Comparison of ENCODE assay signal across 21 cellular contexts in the genomic region with DNA sequence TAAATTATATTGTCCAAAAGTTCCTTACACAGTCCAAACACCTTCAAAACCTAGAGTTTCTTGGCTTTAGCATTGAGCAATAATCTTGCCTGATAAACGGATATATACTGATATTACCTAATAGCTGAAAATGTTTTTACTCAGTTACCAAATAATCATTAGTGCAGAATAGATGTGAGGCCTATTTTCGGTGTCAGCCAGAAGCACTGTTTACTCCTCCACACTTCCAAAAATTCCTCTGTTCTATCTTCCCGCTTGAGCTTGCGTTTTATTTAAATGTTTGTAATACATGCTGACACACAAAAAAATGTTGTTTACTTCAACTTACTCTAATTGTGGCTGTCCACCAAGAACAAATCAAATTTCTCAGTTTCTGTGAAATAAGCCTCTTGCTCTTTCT.
A peak's percentile ranks its signal among the peaks of the same experiment; 100 is the strongest.
DNase-seq lines count a peak whose midpoint lies in the region; ATAC-seq, FAIRE-seq and TF ChIP-seq lines count a peak whose summit lies in the region.
"Had no signal": no experiment of that assay in that cellular context is flagged by ENCODE, and none has a peak within 500 bp of the region (broad histone marks: within the 10 kb centered on the region; RNA-seq: fewer than 3 reads in every experiment).

No MANE protein-coding gene starts in this region.

- intact Hi-C loops in HepG2 (cut with micrococcal nuclease; ENCODE audit: unreplicated experiment) = no loop called here
- intact Hi-C loops in right lobe of liver (cut with DNase I) = no loop called here
- intact Hi-C loops in esophagus muscularis mucosa (cut with DNase I) = no loop called here

- no peaks in the 10 kb centered on the region for H3K79me2 ChIP-seq in HepG2 (ENCODE audit: insufficient read depth, low read length)

- H3K4me1 Mint-ChIP-seq in nephron = peaks cover 12% of the 10 kb centered on the region
- H3K4me1 Mint-ChIP-seq: GM23338 had no signal

- H3K4me1 ChIP-seq in HepG2 (ENCODE audit: insufficient read depth, low read length) (no peaks in the 10 kb centered on the region), right lobe of liver (no peaks in the 10 kb centered on the region), esophagus muscularis mucosa (peaks cover 0 to 8% (median 0%) of the 10 kb centered on the region in 4 donors)
- H3K4me1 ChIP-seq: Caco-2 had no signal

- in situ Hi-C loops in HepG2 (cut with HindIII; ENCODE audit: extremely low pct_ligation_motif_present, low pct_unique_long_range_greater_than_20kb) = no loop called here

- H3K4me3 Mint-ChIP-seq in nephron = no peak overlapping the region
- H3K4me3 Mint-ChIP-seq: CD4-positive, alpha-beta T cell; GM23338 had no signal

- peak overlapping the region; percentile 24 to 77 (median 39) for H3K27ac Mint-ChIP-seq in nephron
- H3K27ac Mint-ChIP-seq: CD4-positive, alpha-beta T cell had no signal

- no TSS peak for BruUV-seq in HepG2 (replicated peaks; lab: Mats Ljungman, UMichigan)

- ATAC-seq in HepG2 (no peak), right lobe of liver (no peak)
- ATAC-seq: GM23338 had no signal

- peaks cover 4% of the 10 kb centered on the region for H3K9me3 Mint-ChIP-seq in nephron
- H3K9me3 Mint-ChIP-seq: CD4-positive, alpha-beta T cell had no signal

- no peak overlapping the region for H3K9ac ChIP-seq in HepG2 (ENCODE audit: insufficient read depth, low read depth, low read length)

- DNase-seq in HepG2 (ENCODE audit: low spot score) (no peak), right lobe of liver (no peak), coronary artery (ENCODE audit: low spot score) (no peak), T-helper 2 cell (no peak), esophagus muscularis mucosa (ENCODE audit: extremely low spot score) (no peak)
- DNase-seq: ACHN; Caco-2; CD4-positive, alpha-beta T cell; DMS153; DMS79; GDM1; HCEC 1CT; IMR-90 had no signal

- TF ChIP-seq EP300 in HepG2 (IDR thresholded peaks at IDR 0.05; ENCODE audit: low read depth in 2 of 2, low read length in 2 of 2) = no peak
- TF ChIP-seq EP300 in HepG2 (CRISPR knock-in tag; IDR thresholded peaks at IDR 0.05; ENCODE audit: borderline replicate concordance) = no peak
- TF ChIP-seq EP300 in esophagus muscularis mucosa (IDR thresholded peaks at IDR 0.05) = no peak

- CTCF ChIA-PET in HepG2 (lab: Yijun Ruan, JAX; ENCODE audit: low intra/inter-chr PET ratio, low total read pairs) = no interaction called here

- TF ChIP-seq RAD21 in HepG2 (CRISPR knock-in tag; IDR thresholded peaks at IDR 0.05) = no peak

- H3K9me3 ChIP-seq in HepG2 (ENCODE audit: low read length) (no peaks in the 10 kb centered on the region), right lobe of liver (no peaks in the 10 kb centered on the region), esophagus muscularis mucosa (no peaks in the 10 kb centered on the region)
- H3K9me3 ChIP-seq: Caco-2 had no signal

- no peak for FAIRE-seq in HepG2 (lab: Jason Lieb, UNC)
- peak; percentile 93 for FAIRE-seq in endometrium (lab: Jason Lieb, UNC)
- FAIRE-seq: GM12892, GM18507, H54 had no signal

- H3K36me3 Mint-ChIP-seq in nephron (ENCODE audit: low read depth) = no peaks in the 10 kb centered on the region

- H2AFZ ChIP-seq in HepG2 (ENCODE audit: low read length) = no peak overlapping the region
- H2AFZ ChIP-seq: GM23338 had no signal

- H3K27me3 ChIP-seq in HepG2 (ENCODE audit: control insufficient read depth in 1 of 2, insufficient read depth in 2 of 2, low read length in 2 of 2) (no peaks in the 10 kb centered on the region), right lobe of liver (no peaks in the 10 kb centered on the region), esophagus muscularis mucosa (no peaks in the 10 kb centered on the region)

- no peaks in the 10 kb centered on the region for H4K20me1 ChIP-seq in HepG2 (ENCODE audit: insufficient read depth, low read length)

- no peak for TF ChIP-seq POLR2A in HepG2 (IDR thresholded peaks at IDR 0.05; ENCODE audit: insufficient read depth in 1 of 2, low read depth in 2 of 2, low read length in 2 of 2)
- no peak for TF ChIP-seq POLR2A in right lobe of liver (IDR thresholded peaks at IDR 0.05)
- TF ChIP-seq POLR2A in esophagus muscularis mucosa (IDR thresholded peaks at IDR 0.05; ENCODE audit: low read depth) = no peak

- no peak overlapping the region for H3K4me2 ChIP-seq in HepG2 (ENCODE audit: low read depth, low read length)
- H3K4me2 ChIP-seq: GM23338 had no signal

- H3K27me3 Mint-ChIP-seq in nephron (ENCODE audit: low read depth) = no peaks in the 10 kb centered on the region
- H3K27me3 Mint-ChIP-seq: CD4-positive, alpha-beta T cell had no signal

- POLR2A ChIA-PET in HepG2 (lab: Yijun Ruan, JAX) = no interaction called here

- no peak for TF ChIP-seq CTCF in HepG2 (CRISPR knock-in tag; IDR thresholded peaks at IDR 0.05)
- no peak for TF ChIP-seq CTCF in right lobe of liver (IDR thresholded peaks at IDR 0.05)
- no peak for TF ChIP-seq CTCF in nephron (IDR thresholded peaks at IDR 0.05; ENCODE audit: unreplicated experiment in 3 of 3)
- no peak for TF ChIP-seq CTCF in coronary artery (IDR thresholded peaks at IDR 0.05)
- TF ChIP-seq CTCF in esophagus muscularis mucosa (IDR thresholded peaks at IDR 0.05) = no peak

- WGBS in HepG2 (ENCODE audit: low lambda C conversion rate) = 4% methylated on average over 4 of the region's 4 CpGs
- 42% methylated on average over 4 of the region's 4 CpGs for WGBS in right lobe of liver (ENCODE audit: insufficient coverage, low coverage, low lambda C conversion rate, missing lambda C conversion rate)
- WGBS in esophagus muscularis mucosa = 34% methylated on average over 4 of the region's 4 CpGs

- H3K36me3 ChIP-seq in HepG2 (replicated peaks in 1 of 2; ENCODE audit: control insufficient read depth in 1 of 2, insufficient read depth in 2 of 2, low read length in 2 of 2) (no peaks in the 10 kb centered on the region), right lobe of liver (no peaks in the 10 kb centered on the region), esophagus muscularis mucosa (no peaks in the 10 kb centered on the region)

- no peak overlapping the region for H3K27ac ChIP-seq in HepG2 (ENCODE audit: extremely low read length, insufficient read depth, low read length)
- no peak overlapping the region for H3K27ac ChIP-seq in right lobe of liver
- H3K27ac ChIP-seq in coronary artery = no peak overlapping the region
- no peak overlapping the region for H3K27ac ChIP-seq in esophagus muscularis mucosa (replicated peaks in 1 of 4)
- H3K27ac ChIP-seq: C4-2B, HL-60 had no signal

- no peak overlapping the region for H3K4me3 ChIP-seq in HepG2 (replicated peaks in 1 of 3; ENCODE audit: insufficient read depth in 1 of 3, low read depth in 2 of 3, low read length in 3 of 3)
- H3K4me3 ChIP-seq in right lobe of liver = no peak overlapping the region
- H3K4me3 ChIP-seq in coronary artery = no peak overlapping the region
- H3K4me3 ChIP-seq in esophagus muscularis mucosa = no peak overlapping the region
- H3K4me3 ChIP-seq: GM23338 had no signal

TF ChIP-seq in HepG2, 621 proteins besides CTCF, POLR2A, EP300 and RAD21:
- TF ChIP-seq FOXK2 (IDR thresholded peaks at IDR 0.05) (no peak), ZSCAN12 (CRISPR knock-in tag; IDR thresholded peaks at IDR 0.05) (no peak), CEBPB (IDR thresholded peaks at IDR 0.05; ENCODE audit: borderline replicate concordance, low read depth, low read length) (peak; percentile 34; the same call in 1 of the 2 replicates)
